12 cellular contexts compared by ENCODE assay signal in the genomic region with DNA sequence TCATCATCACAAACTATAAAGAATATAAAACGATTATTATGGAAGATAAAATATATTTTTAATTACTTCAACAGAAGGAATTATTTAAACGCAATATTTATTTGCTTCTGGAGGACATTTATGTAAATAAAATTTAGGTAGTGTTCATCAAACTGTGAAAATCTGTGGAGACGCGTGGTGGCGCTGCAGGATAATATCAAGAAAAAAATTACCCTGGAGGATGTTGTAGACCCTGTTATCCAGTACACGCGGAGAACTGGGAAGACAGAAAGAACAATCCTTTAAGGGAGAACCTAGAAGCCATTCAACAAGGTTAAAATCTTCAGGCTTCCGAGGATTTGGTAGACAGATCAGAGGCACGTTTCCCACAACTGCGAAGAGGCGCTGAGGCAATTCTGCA. TPM values are rescaled to one million over a fixed set of nuclear protein-coding genes. Genes with fewer than 3 reads are reported as not detected.
DNase-seq lines count a peak whose midpoint lies in the region; ATAC-seq and TF ChIP-seq lines count a peak whose summit lies in the region.
"Had no signal": no experiment of that assay in that cellular context is flagged by ENCODE, and none has a peak within 500 bp of the region (broad histone marks: within the 10 kb centered on the region; RNA-seq: fewer than 3 reads in every experiment).

A gene (plus strand): TSS at position 242 of the 400 bp plus-strand sequence. CDS start 189 bp downstream, outside the sequence.

- no peak for ATAC-seq in DND-41 (ENCODE audit: insufficient read depth, low read depth)
- ATAC-seq in stimulated activated memory B cell treated with anti-CD40 and anti-IgM and Interleukin-4, amounts not matched to agents 10 μg/mL and 1 μg/mL and 100 μg/mL, for 72 hours, result no peak
- no peak for ATAC-seq in activated T-cell treated with anti-CD3 and anti-CD28 coated beads, Interleukin-2, amount 50 U/mL, for 4 hours
- ATAC-seq: stimulated activated naive B cell treated with anti-CD40 and anti-IgM and Interleukin-4, amounts not matched to agents 10 μg/mL and 1 μg/mL and 100 μg/mL, for 72 hours had no signal

- no peak within 1 kb of the TSS for H3K4me3 Mint-ChIP-seq in neural progenitor cell
- H3K4me3 Mint-ChIP-seq in stimulated activated memory B cell treated with anti-CD40 and anti-IgM and Interleukin-4, amounts not matched to agents 10 μg/mL and 1 μg/mL and 100 μg/mL, for 72 hours, result no peak within 1 kb of the TSS
- no peak within 1 kb of the TSS for H3K4me3 Mint-ChIP-seq in activated T-cell treated with anti-CD3 and anti-CD28 coated beads, Interleukin-2, amount 50 U/mL, for 4 hours
- H3K4me3 Mint-ChIP-seq: stimulated activated naive B cell treated with anti-CD40 and anti-IgM and Interleukin-4, amounts not matched to agents 10 μg/mL and 1 μg/mL and 100 μg/mL, for 72 hours had no signal

- TF ChIP-seq CTCF in DND-41 (IDR thresholded peaks at IDR 0.05; ENCODE audit: borderline replicate concordance, extremely low read depth, low read length, poor library complexity, severe bottlenecking) (peak; percentile 40), neural progenitor cell (IDR thresholded peaks at IDR 0.05) (peak; percentile 47)

- H3K4me3 ChIP-seq in DND-41 (ENCODE audit: low read depth in 1 of 2, low read length in 2 of 2) (no peak within 1 kb of the TSS), neural progenitor cell (no peak within 1 kb of the TSS)

- no peak for DNase-seq in DND-41
- peak; percentile 49 for DNase-seq in NAMALWA (ENCODE audit: low spot score)
- peak; percentile 26 for DNase-seq in cerebellum (ENCODE audit: low spot score)
- DNase-seq in neural progenitor cell (ENCODE audit: low spot score), result peak; percentile 22
- DNase-seq in activated T-cell treated with anti-CD3 and anti-CD28 coated beads, Interleukin-2, amount 50 U/mL, for 4 hours, result no peak
- DNase-seq in GDM1 (lab: John Stamatoyannopoulos, UW), result no peak
- no peak for DNase-seq in activated naive CD4-positive, alpha-beta T cell (lab: John Stamatoyannopoulos, UW)
- DNase-seq: activated CD4-positive, alpha-beta T cell treated with anti-CD3 and anti-CD28 coated beads for 4 hours; brain microvascular endothelial cell; NCI-H226; stimulated activated naive B cell treated with anti-CD40 and anti-IgM and Interleukin-4, amounts not matched to agents 10 μg/mL and 1 μg/mL and 100 μg/mL, for 72 hours had no signal

- no peaks in the 10 kb centered on the region for H3K4me1 ChIP-seq in DND-41 (ENCODE audit: insufficient read depth, low read length)
- H3K4me1 ChIP-seq in neural progenitor cell, result no peaks in the 10 kb centered on the region

- H3K79me2 ChIP-seq in DND-41 (ENCODE audit: insufficient read depth, low read length) (no peaks in the 10 kb centered on the region), neural progenitor cell (ENCODE audit: low read depth) (no peaks in the 10 kb centered on the region)

- H3K36me3 Mint-ChIP-seq in neural progenitor cell, result peaks cover 8% of the 10 kb centered on the region
- no peaks in the 10 kb centered on the region for H3K36me3 Mint-ChIP-seq in stimulated activated memory B cell treated with anti-CD40 and anti-IgM and Interleukin-4, amounts not matched to agents 10 μg/mL and 1 μg/mL and 100 μg/mL, for 72 hours
- peaks cover 2% of the 10 kb centered on the region for H3K36me3 Mint-ChIP-seq in activated T-cell treated with anti-CD3 and anti-CD28 coated beads, Interleukin-2, amount 50 U/mL, for 4 hours (ENCODE audit: insufficient read depth)

- H3K9me3 ChIP-seq in DND-41 (ENCODE audit: insufficient read depth, low read length, severe bottlenecking) (no peaks in the 10 kb centered on the region), neural progenitor cell (ENCODE audit: low read depth) (no peaks in the 10 kb centered on the region)

- no peak within 1 kb of the TSS for H3K9ac ChIP-seq in DND-41 (ENCODE audit: low read depth, low read length)
- no peak within 1 kb of the TSS for H3K9ac ChIP-seq in neural progenitor cell

- H3K9me3 Mint-ChIP-seq in neural progenitor cell, result peaks cover 46% of the 10 kb centered on the region
- H3K9me3 Mint-ChIP-seq in stimulated activated memory B cell treated with anti-CD40 and anti-IgM and Interleukin-4, amounts not matched to agents 10 μg/mL and 1 μg/mL and 100 μg/mL, for 72 hours, result peaks cover 5% of the 10 kb centered on the region
- H3K9me3 Mint-ChIP-seq in activated T-cell treated with anti-CD3 and anti-CD28 coated beads, Interleukin-2, amount 50 U/mL, for 4 hours, result peaks cover 11% of the 10 kb centered on the region

- no peaks in the 10 kb centered on the region for H3K36me3 ChIP-seq in DND-41 (ENCODE audit: insufficient read depth, low read length)
- no peaks in the 10 kb centered on the region for H3K36me3 ChIP-seq in neural progenitor cell
- H3K36me3 ChIP-seq: brain microvascular endothelial cell had no signal

- H3K27ac ChIP-seq in DND-41 (ENCODE audit: low read length), result no peak within 1 kb of the TSS
- no peak within 1 kb of the TSS for H3K27ac ChIP-seq in neural progenitor cell
- H3K27ac ChIP-seq: brain microvascular endothelial cell had no signal

- no peak within 1 kb of the TSS for H2AFZ ChIP-seq in DND-41 (ENCODE audit: low read depth, low read length)
- no peak within 1 kb of the TSS for H2AFZ ChIP-seq in neural progenitor cell (replicated peaks)

- no peak within 1 kb of the TSS for H3K27ac Mint-ChIP-seq in neural progenitor cell
- no peak within 1 kb of the TSS for H3K27ac Mint-ChIP-seq in stimulated activated memory B cell treated with anti-CD40 and anti-IgM and Interleukin-4, amounts not matched to agents 10 μg/mL and 1 μg/mL and 100 μg/mL, for 72 hours
- H3K27ac Mint-ChIP-seq: stimulated activated naive B cell treated with anti-CD40 and anti-IgM and Interleukin-4, amounts not matched to agents 10 μg/mL and 1 μg/mL and 100 μg/mL, for 72 hours had no signal

- no peaks in the 10 kb centered on the region for H3K4me1 Mint-ChIP-seq in neural progenitor cell
- H3K4me1 Mint-ChIP-seq in stimulated activated memory B cell treated with anti-CD40 and anti-IgM and Interleukin-4, amounts not matched to agents 10 μg/mL and 1 μg/mL and 100 μg/mL, for 72 hours, result no peaks in the 10 kb centered on the region
- no peaks in the 10 kb centered on the region for H3K4me1 Mint-ChIP-seq in activated T-cell treated with anti-CD3 and anti-CD28 coated beads, Interleukin-2, amount 50 U/mL, for 4 hours (ENCODE audit: low read depth)
- H3K4me1 Mint-ChIP-seq: stimulated activated naive B cell treated with anti-CD40 and anti-IgM and Interleukin-4, amounts not matched to agents 10 μg/mL and 1 μg/mL and 100 μg/mL, for 72 hours had no signal

- H4K20me1 ChIP-seq in DND-41 (ENCODE audit: insufficient read depth, low read length), result no peaks in the 10 kb centered on the region
- H4K20me1 ChIP-seq in neural progenitor cell (ENCODE audit: low read depth), result no peaks in the 10 kb centered on the region

- H3K27me3 ChIP-seq in DND-41 (ENCODE audit: insufficient read depth, low read length, poor library complexity) (peaks cover 11% of the 10 kb centered on the region), neural progenitor cell (no peaks in the 10 kb centered on the region)
- H3K27me3 ChIP-seq: brain microvascular endothelial cell had no signal

- H3K4me2 ChIP-seq in DND-41 (ENCODE audit: insufficient read depth, low read length), result no peak within 1 kb of the TSS
- no peak within 1 kb of the TSS for H3K4me2 ChIP-seq in neural progenitor cell

- H3K27me3 Mint-ChIP-seq in neural progenitor cell (ENCODE audit: insufficient read depth, low read depth), result no peaks in the 10 kb centered on the region
- peaks cover 67% of the 10 kb centered on the region for H3K27me3 Mint-ChIP-seq in stimulated activated memory B cell treated with anti-CD40 and anti-IgM and Interleukin-4, amounts not matched to agents 10 μg/mL and 1 μg/mL and 100 μg/mL, for 72 hours
- H3K27me3 Mint-ChIP-seq in activated T-cell treated with anti-CD3 and anti-CD28 coated beads, Interleukin-2, amount 50 U/mL, for 4 hours (ENCODE audit: low read depth), result peaks cover 54% of the 10 kb centered on the region

- no peaks in the 10 kb centered on the region for H3F3A ChIP-seq in neural progenitor cell (ENCODE audit: low read depth)

RNA-seq across cellular contexts. Expression of the gene that starts here (rescaled TPM):
- total RNA-seq in cerebellum (18.0 TPM), neural progenitor cell (ENCODE audit: low replicate concordance) (3.0 and 3.8 TPM in 2 replicates)
- total RNA-seq in activated T-cell treated with anti-CD3 and anti-CD28 coated beads, Interleukin-2, amount 50 U/mL, for 4 hours, result not detected

Comparison
In these comparisons a context has a peak if more than half of its experiments do, and no peak if none do; other contexts are left out.
1. DNase-seq: peak in NAMALWA (single experiment), cerebellum (single experiment) and neural progenitor cell (single experiment); none in DND-41 (single experiment), activated T-cell treated with anti-CD3 and anti-CD28 coated beads, Interleukin-2, amount 50 U/mL, for 4 hours (single experiment), GDM1 (single experiment) and activated naive CD4-positive, alpha-beta T cell (0 of 4).